ENCODE assay signal across 8 cellular contexts in genomic region chr17:37607637-37608368, GRCh38. TPM values are rescaled to one million over a fixed set of nuclear protein-coding genes. Genes with fewer than 3 reads are reported as not detected.
DNase-seq lines count a peak whose midpoint lies in the region; ATAC-seq and TF ChIP-seq lines count a peak whose summit lies in the region.

No MANE protein-coding gene starts in this region.

- peaks cover 61% of the 10 kb centered on the region for H3K79me2 ChIP-seq in OCI-LY3 (ENCODE audit: low read length)

- H2AFZ ChIP-seq in OCI-LY3 (ENCODE audit: low read depth, low read length), result no peak overlapping the region

- H3K9ac ChIP-seq in OCI-LY3 (ENCODE audit: low read length), result peak overlapping the region; percentile 93

- H3K4me3 Mint-ChIP-seq in Calu3 (ENCODE audit: low read depth, unreplicated experiment) (peak overlapping the region; percentile 97), chondrocyte (ENCODE audit: unreplicated experiment) (peak overlapping the region; percentile 83)
- H3K4me3 Mint-ChIP-seq in natural killer cell treated with Interleukin-12 subunit alpha and Interleukin-12 subunit beta and Interleukin-15 and Interleukin-18, amount 100 ng/mL, for 72 hours, result peak overlapping the region; percentile 89

- no TSS peak for BruUV-seq in Calu3 (replicated peaks; lab: Mats Ljungman, UMichigan)

- no peaks in the 10 kb centered on the region for H3K9me3 ChIP-seq in OCI-LY3 (ENCODE audit: insufficient read depth, low read length)

- H3K4me1 ChIP-seq in OCI-LY3 (ENCODE audit: low read length), result peaks cover 24% of the 10 kb centered on the region

- peak overlapping the region; percentile 64 for H3K27ac ChIP-seq in OCI-LY3 (ENCODE audit: low read length)

- H3K4me2 ChIP-seq in OCI-LY3 (ENCODE audit: low read length), result peak overlapping the region; percentile 86

- no peaks in the 10 kb centered on the region for H3K27me3 ChIP-seq in OCI-LY3 (ENCODE audit: low read depth, low read length)

- intact Hi-C loops in Calu3 (cut with micrococcal nuclease; ENCODE audit: unreplicated experiment), result loop anchor here (2.0 to 5.0 kb wide), 2 partner anchors 21 to 81 kb away; no protein-coding TSS in a partner anchor

- H3K4me3 ChIP-seq in OCI-LY3 (ENCODE audit: low read length), result peak overlapping the region; percentile 90

- no peak for ATAC-seq in natural killer cell treated with Interleukin-12 subunit alpha and Interleukin-12 subunit beta and Interleukin-15 and Interleukin-18, amount 100 ng/mL, for 72 hours
- no peak for ATAC-seq in HG03280 (IDR thresholded peaks at IDR 0.05; ENCODE audit: unreplicated experiment)

- H3K27me3 Mint-ChIP-seq in Calu3 (ENCODE audit: unreplicated experiment) (no peaks in the 10 kb centered on the region), chondrocyte (ENCODE audit: low read depth) (no peaks in the 10 kb centered on the region)
- H3K27me3 Mint-ChIP-seq in natural killer cell treated with Interleukin-12 subunit alpha and Interleukin-12 subunit beta and Interleukin-15 and Interleukin-18, amount 100 ng/mL, for 72 hours, result no peaks in the 10 kb centered on the region

- CTCF ChIA-PET in Calu3 (lab: Charles Lee), result interaction anchor here (0.6 to 2.3 kb wide), 8 partner anchors 8 to 1006 kb away, joined by 3 to 21 read pairs (median 4); partner anchors contain the start of gene DDX52

- no peak for TF ChIP-seq CTCF in Calu3 (IDR thresholded peaks at IDR 0.05; ENCODE audit: unreplicated experiment)
- no peak for TF ChIP-seq CTCF in OCI-LY3 (IDR thresholded peaks at IDR 0.05; ENCODE audit: low read depth, low read length)
- no peak for TF ChIP-seq CTCF in chondrocyte (IDR thresholded peaks at IDR 0.05)

- H3K4me1 Mint-ChIP-seq in Calu3 (ENCODE audit: low read depth, unreplicated experiment) (peaks cover 34% of the 10 kb centered on the region), chondrocyte (ENCODE audit: low read depth) (peaks cover 59% of the 10 kb centered on the region)
- H3K4me1 Mint-ChIP-seq in natural killer cell treated with Interleukin-12 subunit alpha and Interleukin-12 subunit beta and Interleukin-15 and Interleukin-18, amount 100 ng/mL, for 72 hours (ENCODE audit: low read depth in 2 of 2), result peaks cover 27 to 48% of the 10 kb centered on the region in 2 donors

- no peaks in the 10 kb centered on the region for H3K9me3 Mint-ChIP-seq in Calu3 (ENCODE audit: low read depth, unreplicated experiment)
- H3K9me3 Mint-ChIP-seq in chondrocyte (ENCODE audit: low read depth), result no peaks in the 10 kb centered on the region
- H3K9me3 Mint-ChIP-seq in natural killer cell treated with Interleukin-12 subunit alpha and Interleukin-12 subunit beta and Interleukin-15 and Interleukin-18, amount 100 ng/mL, for 72 hours, result no peaks in the 10 kb centered on the region

- H4K20me1 ChIP-seq in OCI-LY3 (ENCODE audit: insufficient read depth, low read length), result 0 out of 2 replicates have a peak, but pooled peaks cover 2% of the 10 kb centered on the region

- peak overlapping the region; percentile 94 for H3K27ac Mint-ChIP-seq in Calu3 (ENCODE audit: unreplicated experiment)
- peak overlapping the region; percentile 93 for H3K27ac Mint-ChIP-seq in chondrocyte (ENCODE audit: unreplicated experiment)
- H3K27ac Mint-ChIP-seq in natural killer cell treated with Interleukin-12 subunit alpha and Interleukin-12 subunit beta and Interleukin-15 and Interleukin-18, amount 100 ng/mL, for 72 hours, result peak overlapping the region; percentile 88 to 94

- H3K36me3 ChIP-seq in OCI-LY3 (replicated peaks; ENCODE audit: low read depth, low read length), result peaks cover 21% of the 10 kb centered on the region

- DNase-seq in Calu3 (no peak), chondrocyte (ENCODE audit: low spot score) (no peak), NCI-H1092 (lab: John Stamatoyannopoulos, UW) (no peak), SHP77 treated with DMSO at 0.1 percent for 48 hours (lab: John Stamatoyannopoulos, UW) (no peak), NCI-H2227 (lab: John Stamatoyannopoulos, UW; ENCODE audit: unreplicated experiment) (no peak)
- DNase-seq in natural killer cell treated with Interleukin-12 subunit alpha and Interleukin-12 subunit beta and Interleukin-15 and Interleukin-18, amount 100 ng/mL, for 72 hours (ENCODE audit: low spot score), result no peak

- H3K36me3 Mint-ChIP-seq in Calu3 (ENCODE audit: insufficient read depth, unreplicated experiment) (peaks cover 61% of the 10 kb centered on the region), chondrocyte (ENCODE audit: low read depth) (peaks cover 4% of the 10 kb centered on the region)
- peaks cover 8% of the 10 kb centered on the region for H3K36me3 Mint-ChIP-seq in natural killer cell treated with Interleukin-12 subunit alpha and Interleukin-12 subunit beta and Interleukin-15 and Interleukin-18, amount 100 ng/mL, for 72 hours

RNA-seq across cellular contexts. Expression of gene SYNRG, which starts 1.4 kb away (rescaled TPM):
- total RNA-seq in Calu3 (2022), result 127 and 130 TPM in 2 replicates
- 35.1 to 48.7 TPM (median 35.6 TPM) in 3 replicates for total RNA-seq in chondrocyte
- 10 to 100 TPM; 68.7 to 77.4 TPM for total RNA-seq in natural killer cell treated with Interleukin-12 subunit alpha and Interleukin-12 subunit beta and Interleukin-15 and Interleukin-18, amount 100 ng/mL, for 72 hours

RNA-seq across cellular contexts. Expression of gene DDX52, which starts 35.4 kb away (rescaled TPM):
- total RNA-seq in Calu3 (2022) (137 and 141 TPM in 2 replicates), chondrocyte (43.4 to 44.7 TPM (median 43.9 TPM) in 3 replicates)
- total RNA-seq in natural killer cell treated with Interleukin-12 subunit alpha and Interleukin-12 subunit beta and Interleukin-15 and Interleukin-18, amount 100 ng/mL, for 72 hours, result 10 to 100 TPM; 35.0 to 52.9 TPM
